In genomic region chr22:23696326-23696851, GRCh38 we compare ENCODE assay signal across 8 cellular contexts. TPM values are rescaled to one million over a fixed set of nuclear protein-coding genes. Genes with fewer than 3 reads are reported as not detected.
DNase-seq lines count a peak whose midpoint lies in the region; ATAC-seq and TF ChIP-seq lines count a peak whose summit lies in the region.

No MANE protein-coding gene starts in this region.

- H3K79me2 ChIP-seq in OCI-LY7 (ENCODE audit: insufficient read depth, low read depth, low read length): no peaks in the 10 kb centered on the region; the same call in 1 of the 2 replicates

- no peaks in the 10 kb centered on the region for H3K9me3 ChIP-seq in CD8-positive, alpha-beta T cell (ENCODE audit: low read length)
- H3K9me3 ChIP-seq in OCI-LY7 (ENCODE audit: low read length): no peaks in the 10 kb centered on the region

- BruUV-seq in OCI-LY7 (replicated peaks; lab: Mats Ljungman, UMichigan): no TSS peak

- H3K4me3 ChIP-seq in CD8-positive, alpha-beta T cell (ENCODE audit: low read depth, low read length): peak overlapping the region; percentile 67
- no peak overlapping the region for H3K4me3 ChIP-seq in OCI-LY7 (ENCODE audit: low read depth, low read length, poor library complexity, severe bottlenecking)

- H2AFZ ChIP-seq in OCI-LY7 (ENCODE audit: low read length): no peak overlapping the region

- H3K9me2 ChIP-seq in OCI-LY7 (ENCODE audit: insufficient read depth, low read length): no peaks in the 10 kb centered on the region

- H3K27ac Mint-ChIP-seq in CD8-positive, alpha-beta T cell: peak overlapping the region; percentile 100
- H3K27ac Mint-ChIP-seq in activated naive CD4-positive, alpha-beta T cell treated with anti-CD3 and anti-CD28 coated beads, Interleukin-2, amount 10 ng/mL, durations not matched to agents 7 days and 5 days: peak overlapping the region; percentile 99
- H3K27ac Mint-ChIP-seq in progenitor cell of endocrine pancreas: no peak overlapping the region
- H3K27ac Mint-ChIP-seq in WTC11: no peak overlapping the region

- ATAC-seq in CD8-positive, alpha-beta T cell: peak; percentile 97
- ATAC-seq in GM21576 (IDR thresholded peaks at IDR 0.05; ENCODE audit: unreplicated experiment): peak; percentile 71
- ATAC-seq in sciatic nerve: peak; percentile 31
- ATAC-seq in WTC11: no peak

- peak; percentile 60 to 88 (median 79) for DNase-seq in CD8-positive, alpha-beta T cell
- peak; percentile 82 for DNase-seq in OCI-LY7 (ENCODE audit: low spot score)
- peak; percentile 90 for DNase-seq in activated naive CD4-positive, alpha-beta T cell treated with anti-CD3 and anti-CD28 coated beads, Interleukin-2, amount 10 ng/mL, durations not matched to agents 7 days and 5 days
- DNase-seq in sciatic nerve (ENCODE audit: low spot score): no peak
- DNase-seq in progenitor cell of endocrine pancreas (ENCODE audit: low spot score, unreplicated experiment): no peak
- DNase-seq in cerebellum (ENCODE audit: low spot score): no peak
- no peak for DNase-seq in WTC11 (ENCODE audit: low spot score)

- peaks cover 52% of the 10 kb centered on the region for H3K4me1 Mint-ChIP-seq in CD8-positive, alpha-beta T cell (ENCODE audit: low read depth)
- peaks cover 53% of the 10 kb centered on the region for H3K4me1 Mint-ChIP-seq in activated naive CD4-positive, alpha-beta T cell treated with anti-CD3 and anti-CD28 coated beads, Interleukin-2, amount 10 ng/mL, durations not matched to agents 7 days and 5 days
- H3K4me1 Mint-ChIP-seq in progenitor cell of endocrine pancreas (ENCODE audit: low read depth): peaks cover 3% of the 10 kb centered on the region
- no peaks in the 10 kb centered on the region for H3K4me1 Mint-ChIP-seq in WTC11

- TF ChIP-seq CTCF in CD8-positive, alpha-beta T cell (IDR thresholded peaks at IDR 0.05): no peak
- TF ChIP-seq CTCF in OCI-LY7 (conservative IDR thresholded peaks at IDR 0.05; ENCODE audit: low read length): no peak
- no peak for TF ChIP-seq CTCF in progenitor cell of endocrine pancreas (IDR thresholded peaks at IDR 0.05; ENCODE audit: unreplicated experiment)
- TF ChIP-seq CTCF in WTC11 (IDR thresholded peaks at IDR 0.05): no peak

- H3K36me3 ChIP-seq in CD8-positive, alpha-beta T cell (ENCODE audit: insufficient read depth, low read length): peaks cover 22% of the 10 kb centered on the region
- H3K36me3 ChIP-seq in OCI-LY7 (ENCODE audit: insufficient read depth, low read length): peaks cover 56% of the 10 kb centered on the region

- peaks cover 42% of the 10 kb centered on the region for H3K4me1 ChIP-seq in CD8-positive, alpha-beta T cell (ENCODE audit: insufficient read depth, low read length)
- peaks cover 19% of the 10 kb centered on the region for H3K4me1 ChIP-seq in OCI-LY7 (ENCODE audit: insufficient read depth, low read length, poor library complexity, severe bottlenecking)

- CTCF ChIA-PET in CD8-positive, alpha-beta T cell (lab: Charles Lee): interaction anchor here (0.8 to 1.8 kb wide), 5 partner anchors 9 to 153 kb away, joined by 3 to 7 read pairs (median 3); partner anchors contain the start of gene CHCHD10
- CTCF ChIA-PET in OCI-LY7 (lab: Charles Lee; ENCODE audit: unreplicated experiment): no interaction called here
- CTCF ChIA-PET in activated naive CD4-positive, alpha-beta T cell treated with anti-CD3 and anti-CD28 coated beads, Interleukin-2, amount 10 ng/mL, durations not matched to agents 7 days and 5 days (lab: Charles Lee): interaction anchor here (0.6 to 1.6 kb wide), 5 partner anchors 9 to 1161 kb away, joined by 3 to 5 read pairs (median 4); no protein-coding TSS in a partner anchor
- CTCF ChIA-PET in WTC11 (lab: Charles Lee): no interaction called here

- POLR2A ChIA-PET in CD8-positive, alpha-beta T cell (lab: Charles Lee): interaction anchor here (0.6 to 4.2 kb wide), 15 partner anchors 11 to 198 kb away, joined by 3 to 36 read pairs (median 4); partner anchors contain the start of genes C22orf15, CHCHD10, MIF and SLC2A11
- POLR2A ChIA-PET in OCI-LY7 (lab: Charles Lee) (interaction anchor here (0.6 to 1.2 kb wide), 4 partner anchors 9 to 67 kb away, joined by 3 to 7 read pairs (median 3); partner anchors contain the start of gene C22orf15), WTC11 (lab: Charles Lee) (no interaction called here)

- H3K36me3 Mint-ChIP-seq in CD8-positive, alpha-beta T cell: peaks cover 62% of the 10 kb centered on the region
- H3K36me3 Mint-ChIP-seq in activated naive CD4-positive, alpha-beta T cell treated with anti-CD3 and anti-CD28 coated beads, Interleukin-2, amount 10 ng/mL, durations not matched to agents 7 days and 5 days: peaks cover 61% of the 10 kb centered on the region
- H3K36me3 Mint-ChIP-seq in progenitor cell of endocrine pancreas (ENCODE audit: insufficient read depth) (peaks cover 20% of the 10 kb centered on the region), WTC11 (peaks cover 30% of the 10 kb centered on the region)

- H3K27me3 ChIP-seq in CD8-positive, alpha-beta T cell (ENCODE audit: insufficient read depth, low read length): no peaks in the 10 kb centered on the region

- H3K4me3 Mint-ChIP-seq in CD8-positive, alpha-beta T cell: peak overlapping the region; percentile 98
- H3K4me3 Mint-ChIP-seq in activated naive CD4-positive, alpha-beta T cell treated with anti-CD3 and anti-CD28 coated beads, Interleukin-2, amount 10 ng/mL, durations not matched to agents 7 days and 5 days: peak overlapping the region; percentile 91
- H3K4me3 Mint-ChIP-seq in progenitor cell of endocrine pancreas (ENCODE audit: low read depth): no peak overlapping the region
- no peak overlapping the region for H3K4me3 Mint-ChIP-seq in WTC11

- H3K27ac ChIP-seq in CD8-positive, alpha-beta T cell (ENCODE audit: low read depth, low read length): peak overlapping the region; percentile 92
- H3K27ac ChIP-seq in OCI-LY7 (ENCODE audit: low read depth, low read length, poor library complexity, severe bottlenecking): peak overlapping the region; percentile 62

- intact Hi-C loops in CD8-positive, alpha-beta T cell (cut with DNase I, micrococcal nuclease): loop anchor here (1.0 to 5.0 kb wide), 8 partner anchors 9 to 198 kb away; partner anchors contain the start of genes DERL3 (in 2 of the 2), CHCHD10 (in 1 of the 2), MIF (in 1 of the 2) and SMARCB1 (in 1 of the 2)
- intact Hi-C loops in OCI-LY7 (cut with micrococcal nuclease; ENCODE audit: unreplicated experiment) (no loop called here), sciatic nerve (cut with DNase I) (no loop called here)

- H3K27me3 Mint-ChIP-seq in CD8-positive, alpha-beta T cell (ENCODE audit: low read depth): no peaks in the 10 kb centered on the region
- no peaks in the 10 kb centered on the region for H3K27me3 Mint-ChIP-seq in activated naive CD4-positive, alpha-beta T cell treated with anti-CD3 and anti-CD28 coated beads, Interleukin-2, amount 10 ng/mL, durations not matched to agents 7 days and 5 days
- H3K27me3 Mint-ChIP-seq in progenitor cell of endocrine pancreas (no peaks in the 10 kb centered on the region), WTC11 (ENCODE audit: low read depth) (no peaks in the 10 kb centered on the region)

- H3K4me2 ChIP-seq in OCI-LY7 (ENCODE audit: low read length): peak overlapping the region; percentile 47

- no peaks in the 10 kb centered on the region for H4K20me1 ChIP-seq in OCI-LY7 (ENCODE audit: insufficient read depth, low read length)

- peaks cover under 1% of the 10 kb centered on the region for H3K9me3 Mint-ChIP-seq in CD8-positive, alpha-beta T cell
- H3K9me3 Mint-ChIP-seq in activated naive CD4-positive, alpha-beta T cell treated with anti-CD3 and anti-CD28 coated beads, Interleukin-2, amount 10 ng/mL, durations not matched to agents 7 days and 5 days: peaks cover 1% of the 10 kb centered on the region
- H3K9me3 Mint-ChIP-seq in progenitor cell of endocrine pancreas (ENCODE audit: low read depth): no peaks in the 10 kb centered on the region
- H3K9me3 Mint-ChIP-seq in WTC11: no peaks in the 10 kb centered on the region

TF ChIP-seq in WTC11, 78 proteins besides CTCF, POLR2A, EP300 and RAD21 (continues in another document):
- TF ChIP-seq FOXK1 (CRISPR knock-in tag; IDR thresholded peaks at IDR 0.05) (no peak), NR1H2 (CRISPR knock-in tag; IDR thresholded peaks at IDR 0.05) (no peak), ZNF121 (CRISPR knock-in tag; IDR thresholded peaks at IDR 0.05) (no peak), MXD4 (CRISPR knock-in tag; IDR thresholded peaks at IDR 0.05; ENCODE audit: borderline replicate concordance) (no peak), ELF4 (CRISPR knock-in tag; IDR thresholded peaks at IDR 0.05; ENCODE audit: low read depth) (no peak)

RNA-seq across cellular contexts. Expression of gene RGL4, which starts 5.6 kb away (rescaled TPM):
- total RNA-seq in CD8-positive, alpha-beta T cell: 10 to 100 TPM; 24.7 to 26.2 TPM
- 0.98 TPM in 1 of 2 replicates, not detected in the other for total RNA-seq in OCI-LY7 (2014; rRNA removed; shearing (Covaris generic))
- total RNA-seq in OCI-LY7 (2022) (0.89 and 0.97 TPM in 2 replicates), sciatic nerve (1.2 TPM), progenitor cell of endocrine pancreas (0.07 TPM in 1 of 2 replicates, not detected in the other), cerebellum (0.82 TPM), WTC11 (2021) (0.05 TPM in 1 of 3 replicates, not detected in the others)

RNA-seq across cellular contexts. Expression of gene ZNF70, which starts 54.5 kb away (rescaled TPM):
- total RNA-seq in CD8-positive, alpha-beta T cell: 1 to 10 TPM; 1.7 to 1.9 TPM
- 5.1 and 6.0 TPM in 2 replicates for total RNA-seq in OCI-LY7 (2014; rRNA removed; shearing (Covaris generic))
- total RNA-seq in OCI-LY7 (2022) (8.4 and 8.7 TPM in 2 replicates), sciatic nerve (11.2 TPM), progenitor cell of endocrine pancreas (8.9 and 9.8 TPM in 2 replicates), cerebellum (6.7 TPM), WTC11 (2021) (3.3 to 3.6 TPM (median 3.3 TPM) in 3 replicates)

RNA-seq across cellular contexts. Expression of gene VPREB3, which starts 57.8 kb away (rescaled TPM):
- total RNA-seq in CD8-positive, alpha-beta T cell: 1 to 10 TPM in 1 of 2 experiments, not detected in 1; 1.0 TPM
- total RNA-seq in OCI-LY7 (2014; rRNA removed; shearing (Covaris generic)): 163 and 241 TPM in 2 replicates
- total RNA-seq in OCI-LY7 (2022) (312 and 333 TPM in 2 replicates), sciatic nerve (not detected), progenitor cell of endocrine pancreas (not detected in 2 replicates), cerebellum (not detected), WTC11 (2021) (0.81 to 1.3 TPM (median 0.87 TPM) in 3 replicates)

Comparison
In these comparisons a context has a peak if more than half of its experiments do, and no peak if none do; other contexts are left out.
1. DNase-seq: peak in CD8-positive, alpha-beta T cell (7 of 7), OCI-LY7 (single experiment) and activated naive CD4-positive, alpha-beta T cell treated with anti-CD3 and anti-CD28 coated beads, Interleukin-2, amount 10 ng/mL, durations not matched to agents 7 days and 5 days (single experiment); none in sciatic nerve (single experiment), progenitor cell of endocrine pancreas (single experiment), cerebellum (single experiment) and WTC11 (single experiment).
2. H3K27ac Mint-ChIP-seq: peak in CD8-positive, alpha-beta T cell (single experiment) and activated naive CD4-positive, alpha-beta T cell treated with anti-CD3 and anti-CD28 coated beads, Interleukin-2, amount 10 ng/mL, durations not matched to agents 7 days and 5 days (single experiment); none in progenitor cell of endocrine pancreas (single experiment) and WTC11 (single experiment).
3. H3K4me3 Mint-ChIP-seq: peak in CD8-positive, alpha-beta T cell (single experiment) and activated naive CD4-positive, alpha-beta T cell treated with anti-CD3 and anti-CD28 coated beads, Interleukin-2, amount 10 ng/mL, durations not matched to agents 7 days and 5 days (single experiment); none in progenitor cell of endocrine pancreas (single experiment) and WTC11 (single experiment).
4. RNA of gene RGL4, which starts 5.6 kb away (total RNA-seq): 24.7 to 26.2 TPM in CD8-positive, alpha-beta T cell; 1.2 TPM in sciatic nerve (single experiment), 0.89 to 0.98 TPM in OCI-LY7, 0.82 TPM in cerebellum (single experiment), 0.07 TPM in progenitor cell of endocrine pancreas and 0.05 TPM in WTC11; every median in the first group is over 10 times any median in the second.
5. RNA of gene VPREB3, which starts 57.8 kb away (total RNA-seq): 163 to 333 TPM in OCI-LY7; 1.0 TPM in CD8-positive, alpha-beta T cell, 0.81 to 1.3 TPM in WTC11, not detected in sciatic nerve (single experiment), not detected in progenitor cell of endocrine pancreas and not detected in cerebellum (single experiment); every median in the first group is over 10 times any median in the second.
6. CTCF ChIA-PET loops: an anchor here in CD8-positive, alpha-beta T cell (0.8 to 1.8 kb wide) and activated naive CD4-positive, alpha-beta T cell treated with anti-CD3 and anti-CD28 coated beads, Interleukin-2, amount 10 ng/mL, durations not matched to agents 7 days and 5 days (0.6 to 1.6 kb wide); none called in OCI-LY7 and WTC11.
7. intact Hi-C loops: an anchor here in CD8-positive, alpha-beta T cell (1.0 to 5.0 kb wide); none called in OCI-LY7 and sciatic nerve.